In the genomic region with DNA sequence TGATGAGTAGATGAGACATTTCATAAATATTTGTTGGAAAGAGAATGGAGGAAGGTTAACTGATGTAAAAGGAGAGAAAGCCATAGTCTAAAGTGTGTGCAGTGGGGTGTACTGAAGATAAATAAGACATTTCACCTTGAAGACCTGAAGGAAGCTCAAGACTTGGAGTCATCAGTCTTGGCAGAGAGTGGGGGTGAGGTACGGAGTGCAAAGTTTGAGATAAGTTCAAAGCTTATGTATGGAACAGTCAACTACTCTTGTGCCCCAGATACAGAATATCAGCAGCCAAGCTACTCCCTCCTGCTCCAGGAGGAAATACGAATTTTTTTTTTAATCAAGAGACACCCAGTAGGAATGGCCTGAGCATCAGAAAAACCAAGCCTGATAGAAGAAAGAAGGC, we compare ENCODE assay signal across 25 cellular contexts.
"Had no signal": no experiment of that assay in that cellular context is flagged by ENCODE, and none has a peak within 500 bp of the region (broad histone marks: within the 10 kb centered on the region; RNA-seq: fewer than 3 reads in every experiment).

No MANE protein-coding gene starts in this region.

- ATAC-seq: gastrocnemius medialis; heart right ventricle; left cardiac atrium; left lung; left ventricle myocardium superior; lower lobe of right lung; mucosa of descending colon; naive thymus-derived CD8-positive, alpha-beta T cell had no signal

- DNase-seq: dermis blood vessel endothelial cell; dorsolateral prefrontal cortex; effector CD4-positive, alpha-beta T cell; effector memory CD4-positive, alpha-beta T cell; esophagus squamous epithelium; foreskin fibroblast; foreskin melanocyte; gastrocnemius medialis; glutamatergic neuron; head of caudate nucleus; heart right ventricle; hippocampal formation; left cardiac atrium; left lung; left ventricle myocardium superior; lower lobe of right lung; mesenchymal stem cell; mucosa of descending colon; naive B cell; naive thymus-derived CD8-positive, alpha-beta T cell had no signal

- FAIRE-seq: endothelial cell of umbilical vein, islet of Langerhans, keratinocyte had no signal

- H3K4me3 Mint-ChIP-seq: mesothelial cell of epicardium; naive B cell; naive thymus-derived CD8-positive, alpha-beta T cell had no signal

- H3K27ac Mint-ChIP-seq: mesothelial cell of epicardium; naive thymus-derived CD8-positive, alpha-beta T cell had no signal

- H3K27ac ChIP-seq: coronary artery, dorsolateral prefrontal cortex, esophagus squamous epithelium, gastrocnemius medialis, heart right ventricle, left lung, lower lobe of right lung had no signal

- H3K4me3 ChIP-seq: coronary artery, dorsolateral prefrontal cortex, esophagus squamous epithelium, gastrocnemius medialis, heart right ventricle, left lung, lower lobe of right lung, mucosa of descending colon had no signal

- H3K4me1 ChIP-seq: esophagus squamous epithelium, gastrocnemius medialis, left lung, lower lobe of right lung had no signal

- H3K27me3 ChIP-seq: dorsolateral prefrontal cortex, esophagus squamous epithelium, gastrocnemius medialis, heart right ventricle, left lung had no signal

- H3K27me3 Mint-ChIP-seq: naive B cell; naive thymus-derived CD8-positive, alpha-beta T cell had no signal

- H3K36me3 ChIP-seq: esophagus squamous epithelium, gastrocnemius medialis, heart right ventricle, left lung, lower lobe of right lung had no signal
